Comparison of ENCODE assay signal across 2 cellular contexts in the genomic region with DNA sequence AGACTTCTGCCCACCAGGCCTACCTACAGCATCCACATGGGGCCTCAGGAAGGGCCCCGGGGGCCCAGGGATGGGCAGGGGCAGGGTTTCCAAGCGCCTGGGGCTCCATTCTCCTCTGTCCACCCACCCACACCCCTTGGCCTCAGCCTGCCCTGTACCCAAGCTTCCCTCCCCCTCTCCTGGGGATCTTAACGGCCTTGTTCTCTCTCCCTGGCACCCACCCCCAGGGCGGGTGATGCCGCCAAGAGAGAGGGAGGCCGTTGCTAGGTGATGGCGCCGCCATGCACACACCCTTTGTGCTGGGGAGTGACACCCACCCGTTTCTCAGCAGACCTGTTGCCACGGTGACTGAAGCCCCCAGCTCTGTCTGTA.
TF ChIP-seq lines count a peak whose summit lies in the region.

No MANE protein-coding gene starts in this region.

TF ChIP-seq in IMR-90, 13 proteins besides CTCF, POLR2A, EP300 and RAD21:
- TF ChIP-seq, protein P1, sequence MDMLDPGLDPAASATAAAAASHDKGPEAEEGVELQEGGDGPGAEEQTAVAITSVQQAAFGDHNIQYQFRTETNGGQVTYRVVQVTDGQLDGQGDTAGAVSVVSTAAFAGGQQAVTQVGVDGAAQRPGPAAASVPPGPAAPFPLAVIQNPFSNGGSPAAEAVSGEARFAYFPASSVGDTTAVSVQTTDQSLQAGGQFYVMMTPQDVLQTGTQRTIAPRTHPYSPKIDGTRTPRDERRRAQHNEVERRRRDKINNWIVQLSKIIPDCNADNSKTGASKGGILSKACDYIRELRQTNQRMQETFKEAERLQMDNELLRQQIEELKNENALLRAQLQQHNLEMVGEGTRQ (IDR thresholded peaks at IDR 0.05; ENCODE audit: low read depth, low read length): no peak
- TF ChIP-seq SMC3 (IDR thresholded peaks at IDR 0.05; ENCODE audit: low read depth, low read length): no peak
- no peak for TF ChIP-seq RFX5 (IDR thresholded peaks at IDR 0.05; ENCODE audit: low read depth, low read length)
- no peak for TF ChIP-seq RCOR1 (IDR thresholded peaks at IDR 0.05; ENCODE audit: insufficient replicate concordance, low read length)
- no peak for TF ChIP-seq CHD1 (IDR thresholded peaks at IDR 0.05; ENCODE audit: low read depth, low read length)
- no peak for TF ChIP-seq MAZ (IDR thresholded peaks at IDR 0.05; ENCODE audit: borderline replicate concordance, low read depth, low read length)
- TF ChIP-seq NFE2L2 (IDR thresholded peaks at IDR 0.05; ENCODE audit: low read depth, low read length): no peak
- no peak for TF ChIP-seq CEBPB (IDR thresholded peaks at IDR 0.05; ENCODE audit: low read depth, low read length)
- no peak for TF ChIP-seq BHLHE40 (IDR thresholded peaks at IDR 0.05; ENCODE audit: low read depth, low read length)
- TF ChIP-seq FOS (IDR thresholded peaks at IDR 0.05; ENCODE audit: low read depth, low read length): no peak
- TF ChIP-seq MAFK (IDR thresholded peaks at IDR 0.05; ENCODE audit: low read depth, low read length): no peak
- TF ChIP-seq, protein P2, sequence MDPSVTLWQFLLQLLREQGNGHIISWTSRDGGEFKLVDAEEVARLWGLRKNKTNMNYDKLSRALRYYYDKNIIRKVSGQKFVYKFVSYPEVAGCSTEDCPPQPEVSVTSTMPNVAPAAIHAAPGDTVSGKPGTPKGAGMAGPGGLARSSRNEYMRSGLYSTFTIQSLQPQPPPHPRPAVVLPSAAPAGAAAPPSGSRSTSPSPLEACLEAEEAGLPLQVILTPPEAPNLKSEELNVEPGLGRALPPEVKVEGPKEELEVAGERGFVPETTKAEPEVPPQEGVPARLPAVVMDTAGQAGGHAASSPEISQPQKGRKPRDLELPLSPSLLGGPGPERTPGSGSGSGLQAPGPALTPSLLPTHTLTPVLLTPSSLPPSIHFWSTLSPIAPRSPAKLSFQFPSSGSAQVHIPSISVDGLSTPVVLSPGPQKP (IDR thresholded peaks at IDR 0.05; ENCODE audit: borderline replicate concordance, low read depth, low read length): no peak

TF ChIP-seq in SK-N-SH, 30 proteins besides CTCF, POLR2A, EP300 and RAD21 (continued from another document):
- TF ChIP-seq TCF12 (IDR thresholded peaks at IDR 0.05) (no peak), GABPA (IDR thresholded peaks at IDR 0.05; ENCODE audit: low read depth) (no peak), GATA2 (CRISPR knock-in tag; IDR thresholded peaks at IDR 0.05) (no peak), NFIC (IDR thresholded peaks at IDR 0.05; ENCODE audit: borderline replicate concordance) (no peak), NRF1 (IDR thresholded peaks at IDR 0.05; ENCODE audit: low read depth, low read length) (no peak), EZH2phosphoT487 (IDR thresholded peaks at IDR 0.05; ENCODE audit: borderline replicate concordance, low read depth) (no peak), MXI1 (IDR thresholded peaks at IDR 0.05; ENCODE audit: low read depth, low read length) (no peak), FOXJ3 (CRISPR knock-in tag; IDR thresholded peaks at IDR 0.05) (no peak)
- TF ChIP-seq, protein P3, sequence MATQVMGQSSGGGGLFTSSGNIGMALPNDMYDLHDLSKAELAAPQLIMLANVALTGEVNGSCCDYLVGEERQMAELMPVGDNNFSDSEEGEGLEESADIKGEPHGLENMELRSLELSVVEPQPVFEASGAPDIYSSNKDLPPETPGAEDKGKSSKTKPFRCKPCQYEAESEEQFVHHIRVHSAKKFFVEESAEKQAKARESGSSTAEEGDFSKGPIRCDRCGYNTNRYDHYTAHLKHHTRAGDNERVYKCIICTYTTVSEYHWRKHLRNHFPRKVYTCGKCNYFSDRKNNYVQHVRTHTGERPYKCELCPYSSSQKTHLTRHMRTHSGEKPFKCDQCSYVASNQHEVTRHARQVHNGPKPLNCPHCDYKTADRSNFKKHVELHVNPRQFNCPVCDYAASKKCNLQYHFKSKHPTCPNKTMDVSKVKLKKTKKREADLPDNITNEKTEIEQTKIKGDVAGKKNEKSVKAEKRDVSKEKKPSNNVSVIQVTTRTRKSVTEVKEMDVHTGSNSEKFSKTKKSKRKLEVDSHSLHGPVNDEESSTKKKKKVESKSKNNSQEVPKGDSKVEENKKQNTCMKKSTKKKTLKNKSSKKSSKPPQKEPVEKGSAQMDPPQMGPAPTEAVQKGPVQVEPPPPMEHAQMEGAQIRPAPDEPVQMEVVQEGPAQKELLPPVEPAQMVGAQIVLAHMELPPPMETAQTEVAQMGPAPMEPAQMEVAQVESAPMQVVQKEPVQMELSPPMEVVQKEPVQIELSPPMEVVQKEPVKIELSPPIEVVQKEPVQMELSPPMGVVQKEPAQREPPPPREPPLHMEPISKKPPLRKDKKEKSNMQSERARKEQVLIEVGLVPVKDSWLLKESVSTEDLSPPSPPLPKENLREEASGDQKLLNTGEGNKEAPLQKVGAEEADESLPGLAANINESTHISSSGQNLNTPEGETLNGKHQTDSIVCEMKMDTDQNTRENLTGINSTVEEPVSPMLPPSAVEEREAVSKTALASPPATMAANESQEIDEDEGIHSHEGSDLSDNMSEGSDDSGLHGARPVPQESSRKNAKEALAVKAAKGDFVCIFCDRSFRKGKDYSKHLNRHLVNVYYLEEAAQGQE (IDR thresholded peaks at IDR 0.05; ENCODE audit: low read depth, low read length): no peak
- TF ChIP-seq, protein P1 (IDR thresholded peaks at IDR 0.05; ENCODE audit: borderline replicate concordance, low read depth, low read length): no peak
